1 cellular context compared by ENCODE assay signal in genomic region chr7:101998904-101999236, GRCh38.
TF ChIP-seq lines count a peak whose summit lies in the region.

No MANE protein-coding gene starts in this region.

TF ChIP-seq in SK-N-SH, 30 proteins besides CTCF, POLR2A, EP300 and RAD21 (continued from another document):
- TF ChIP-seq ZBTB33 (IDR thresholded peaks at IDR 0.05; ENCODE audit: borderline replicate concordance, low read depth) (no peak), TEAD4 (IDR thresholded peaks at IDR 0.05; ENCODE audit: borderline replicate concordance, insufficient read depth) (no peak), FOXJ3 (CRISPR knock-in tag; IDR thresholded peaks at IDR 0.05) (no peak), USF2 (IDR thresholded peaks at IDR 0.05; ENCODE audit: borderline replicate concordance, low read depth, low read length) (no peak), RCOR1 (IDR thresholded peaks at IDR 0.05; ENCODE audit: low read length) (no peak), SMC3 (IDR thresholded peaks at IDR 0.05; ENCODE audit: low read depth, low read length) (peak; percentile 11; the same call in 1 of the 2 replicates), GABPA (IDR thresholded peaks at IDR 0.05; ENCODE audit: low read depth) (no peak), USF1 (IDR thresholded peaks at IDR 0.05; ENCODE audit: borderline replicate concordance, low read depth) (no peak), GATA2 (CRISPR knock-in tag; IDR thresholded peaks at IDR 0.05) (no peak; the same call in 1 of the 2 replicates), MEF2A (IDR thresholded peaks at IDR 0.05; ENCODE audit: borderline replicate concordance, low read depth) (no peak), FOSL2 (IDR thresholded peaks at IDR 0.05; ENCODE audit: borderline replicate concordance, low read depth) (no peak), PBX3 (IDR thresholded peaks at IDR 0.05) (no peak), EZH2phosphoT487 (IDR thresholded peaks at IDR 0.05; ENCODE audit: borderline replicate concordance, low read depth) (no peak), TAF1 (IDR thresholded peaks at IDR 0.05; ENCODE audit: borderline replicate concordance, low read depth, low read length) (no peak), POLR2AphosphoS5 (IDR thresholded peaks at IDR 0.05; ENCODE audit: low read depth, low read length) (no peak)
